In the genomic region with DNA sequence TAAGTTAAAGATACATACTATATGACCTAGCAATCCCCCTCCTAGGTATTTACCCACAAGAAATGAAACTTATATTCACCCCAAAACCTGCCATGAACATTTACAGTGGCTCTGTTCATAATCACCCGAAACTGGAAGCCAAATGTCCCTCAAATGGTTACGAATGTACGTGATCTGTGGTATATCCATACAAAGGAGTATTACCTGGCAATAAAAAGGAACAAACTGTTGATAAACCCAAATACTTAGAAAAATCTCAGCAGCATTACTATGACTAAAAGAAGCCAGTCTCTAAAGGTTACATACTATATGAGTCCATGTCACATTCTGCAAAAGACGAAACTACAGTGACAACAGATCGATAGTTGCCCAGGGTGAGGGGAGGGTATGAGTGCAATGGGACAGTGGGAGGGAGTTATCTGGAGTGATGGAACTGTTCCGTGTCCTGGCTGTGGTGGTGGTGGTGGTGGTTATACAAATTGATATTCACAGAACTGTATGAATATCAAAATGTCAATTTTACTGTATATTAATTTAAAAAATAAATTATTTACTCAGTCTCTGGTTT, we compare ENCODE assay signal across 11 cellular contexts.
"Had no signal": no experiment of that assay in that cellular context is flagged by ENCODE, and none has a peak within 500 bp of the region (broad histone marks: within the 10 kb centered on the region; RNA-seq: fewer than 3 reads in every experiment).

No MANE protein-coding gene starts in this region.

- H3K27ac Mint-ChIP-seq: brain; dendritic cell treated with granulocyte-macrophage colony-stimulating factor and Interleukin-4, amounts not matched to agents 40 ng/mL and 50 ng/mL, for 4 days had no signal

- H3K27me3 ChIP-seq: gastroesophageal sphincter, neutrophil, transverse colon had no signal

- H3K27ac ChIP-seq: neutrophil had no signal

- H3K36me3 ChIP-seq: transverse colon had no signal

- ATAC-seq: gastroesophageal sphincter had no signal

- H3K4me3 ChIP-seq: gastroesophageal sphincter, smooth muscle cell, transverse colon had no signal

- H3K4me3 Mint-ChIP-seq: brain; dendritic cell treated with granulocyte-macrophage colony-stimulating factor and Interleukin-4, amounts not matched to agents 40 ng/mL and 50 ng/mL, for 4 days had no signal

- H3K9me3 Mint-ChIP-seq: dendritic cell treated with granulocyte-macrophage colony-stimulating factor and Interleukin-4, amounts not matched to agents 40 ng/mL and 50 ng/mL, for 4 days had no signal

- H3K27me3 Mint-ChIP-seq: brain; dendritic cell treated with granulocyte-macrophage colony-stimulating factor and Interleukin-4, amounts not matched to agents 40 ng/mL and 50 ng/mL, for 4 days had no signal

- DNase-seq: activated CD4-positive, alpha-beta T cell treated with anti-CD3 and anti-CD28 coated beads for 48 hours; activated gamma-delta T cell; amniotic stem cell; posterior cingulate gyrus; substantia nigra; transverse colon had no signal

- H3K9me3 ChIP-seq: gastroesophageal sphincter, neutrophil, transverse colon had no signal

- H3K4me2 ChIP-seq: smooth muscle cell had no signal
